ENCODE assay signal across 1 cellular context in the genomic region with DNA sequence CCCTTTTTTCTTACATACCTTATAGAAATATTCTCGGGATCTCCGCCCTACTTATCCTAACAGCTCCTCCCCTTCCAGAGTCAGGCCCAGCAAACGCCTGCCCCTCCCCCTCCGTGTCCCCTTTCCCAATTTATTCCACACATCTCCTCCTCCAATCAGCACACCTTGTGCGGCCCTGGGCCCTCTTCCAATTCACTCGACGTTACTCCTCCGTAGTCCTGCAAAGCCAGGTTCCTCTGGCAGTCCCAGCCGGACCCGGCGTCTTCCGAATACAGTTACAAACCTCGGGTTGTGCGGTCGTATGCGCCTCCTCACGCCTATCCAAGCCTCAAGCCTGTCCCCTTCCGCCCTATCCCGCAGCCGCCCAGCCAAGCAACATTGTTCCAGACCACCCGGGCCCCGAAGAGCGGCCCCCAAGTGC.
TF ChIP-seq lines count a peak whose summit lies in the region.

No MANE protein-coding gene starts in this region.

TF ChIP-seq in HEK293, 187 proteins besides CTCF, POLR2A, EP300 and RAD21 (continued from another document):
- TF ChIP-seq, protein P1, sequence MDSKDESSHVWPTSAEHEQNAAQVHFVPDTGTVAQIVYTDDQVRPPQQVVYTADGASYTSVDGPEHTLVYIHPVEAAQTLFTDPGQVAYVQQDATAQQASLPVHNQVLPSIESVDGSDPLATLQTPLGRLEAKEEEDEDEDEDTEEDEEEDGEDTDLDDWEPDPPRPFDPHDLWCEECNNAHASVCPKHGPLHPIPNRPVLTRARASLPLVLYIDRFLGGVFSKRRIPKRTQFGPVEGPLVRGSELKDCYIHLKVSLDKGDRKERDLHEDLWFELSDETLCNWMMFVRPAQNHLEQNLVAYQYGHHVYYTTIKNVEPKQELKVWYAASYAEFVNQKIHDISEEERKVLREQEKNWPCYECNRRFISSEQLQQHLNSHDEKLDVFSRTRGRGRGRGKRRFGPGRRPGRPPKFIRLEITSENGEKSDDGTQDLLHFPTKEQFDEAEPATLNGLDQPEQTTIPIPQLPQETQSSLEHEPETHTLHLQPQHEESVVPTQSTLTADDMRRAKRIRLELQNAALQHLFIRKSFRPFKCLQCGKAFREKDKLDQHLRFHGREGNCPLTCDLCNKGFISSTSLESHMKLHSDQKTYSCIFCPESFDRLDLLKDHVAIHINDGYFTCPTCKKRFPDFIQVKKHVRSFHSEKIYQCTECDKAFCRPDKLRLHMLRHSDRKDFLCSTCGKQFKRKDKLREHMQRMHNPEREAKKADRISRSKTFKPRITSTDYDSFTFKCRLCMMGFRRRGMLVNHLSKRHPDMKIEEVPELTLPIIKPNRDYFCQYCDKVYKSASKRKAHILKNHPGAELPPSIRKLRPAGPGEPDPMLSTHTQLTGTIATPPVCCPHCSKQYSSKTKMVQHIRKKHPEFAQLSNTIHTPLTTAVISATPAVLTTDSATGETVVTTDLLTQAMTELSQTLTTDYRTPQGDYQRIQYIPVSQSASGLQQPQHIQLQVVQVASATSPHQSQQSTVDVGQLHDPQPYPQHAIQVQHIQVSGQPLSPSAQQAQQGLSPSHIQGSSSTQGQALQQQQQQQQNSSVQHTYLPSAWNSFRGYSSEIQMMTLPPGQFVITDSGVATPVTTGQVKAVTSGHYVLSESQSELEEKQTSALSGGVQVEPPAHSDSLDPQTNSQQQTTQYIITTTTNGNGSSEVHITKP (tag by site-specific recombination; IDR thresholded peaks at IDR 0.05), result peak; percentile 10; the same call in 1 of the 2 replicates
- TF ChIP-seq, protein P2, sequence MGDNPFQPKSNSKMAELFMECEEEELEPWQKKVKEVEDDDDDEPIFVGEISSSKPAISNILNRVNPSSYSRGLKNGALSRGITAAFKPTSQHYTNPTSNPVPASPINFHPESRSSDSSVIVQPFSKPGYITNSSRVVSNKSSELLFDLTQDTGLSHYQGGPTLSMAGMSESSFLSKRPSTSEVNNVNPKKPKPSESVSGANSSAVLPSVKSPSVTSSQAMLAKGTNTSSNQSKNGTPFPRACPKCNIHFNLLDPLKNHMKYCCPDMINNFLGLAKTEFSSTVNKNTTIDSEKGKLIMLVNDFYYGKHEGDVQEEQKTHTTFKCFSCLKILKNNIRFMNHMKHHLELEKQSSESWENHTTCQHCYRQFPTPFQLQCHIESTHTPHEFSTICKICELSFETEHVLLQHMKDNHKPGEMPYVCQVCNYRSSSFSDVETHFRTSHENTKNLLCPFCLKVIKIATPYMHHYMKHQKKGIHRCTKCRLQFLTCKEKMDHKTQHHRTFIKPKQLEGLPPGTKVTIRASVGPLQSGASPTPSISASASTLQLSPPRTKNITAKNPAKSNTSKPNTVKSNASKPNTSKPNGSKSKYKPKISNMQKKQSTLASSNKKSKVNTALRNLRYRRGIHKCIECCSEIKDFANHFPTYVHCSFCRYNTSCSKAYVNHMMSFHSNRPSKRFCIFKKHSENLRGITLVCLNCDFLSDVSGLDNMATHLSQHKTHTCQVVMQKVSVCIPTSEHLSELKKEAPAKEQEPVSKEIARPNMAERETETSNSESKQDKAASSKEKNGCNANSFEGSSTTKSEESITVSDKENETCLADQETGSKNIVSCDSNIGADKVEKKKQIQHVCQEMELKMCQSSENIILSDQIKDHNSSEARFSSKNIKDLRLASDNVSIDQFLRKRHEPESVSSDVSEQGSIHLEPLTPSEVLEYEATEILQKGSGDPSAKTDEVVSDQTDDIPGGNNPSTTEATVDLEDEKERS (tag by site-specific recombination; IDR thresholded peaks at IDR 0.05), result no peak
- TF ChIP-seq ZNF544 (tag by site-specific recombination; IDR thresholded peaks at IDR 0.05), result no peak
- TF ChIP-seq HOXC10 (CRISPR knock-in tag; IDR thresholded peaks at IDR 0.05), result no peak
- no peak for TF ChIP-seq ZNF292 (tag by site-specific recombination; IDR thresholded peaks at IDR 0.05; ENCODE audit: borderline replicate concordance, low read depth)
- TF ChIP-seq, protein P3, sequence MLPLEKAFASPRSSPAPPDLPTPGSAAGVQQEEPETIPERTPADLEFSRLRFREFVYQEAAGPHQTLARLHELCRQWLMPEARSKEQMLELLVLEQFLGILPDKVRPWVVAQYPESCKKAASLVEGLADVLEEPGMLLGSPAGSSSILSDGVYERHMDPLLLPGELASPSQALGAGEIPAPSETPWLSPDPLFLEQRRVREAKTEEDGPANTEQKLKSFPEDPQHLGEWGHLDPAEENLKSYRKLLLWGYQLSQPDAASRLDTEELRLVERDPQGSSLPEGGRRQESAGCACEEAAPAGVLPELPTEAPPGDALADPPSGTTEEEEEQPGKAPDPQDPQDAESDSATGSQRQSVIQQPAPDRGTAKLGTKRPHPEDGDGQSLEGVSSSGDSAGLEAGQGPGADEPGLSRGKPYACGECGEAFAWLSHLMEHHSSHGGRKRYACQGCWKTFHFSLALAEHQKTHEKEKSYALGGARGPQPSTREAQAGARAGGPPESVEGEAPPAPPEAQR (tag by site-specific recombination; IDR thresholded peaks at IDR 0.05), result no peak
- TF ChIP-seq ZFP69B (tag by site-specific recombination; IDR thresholded peaks at IDR 0.05), result peak; percentile 38; the same call in 1 of the 2 replicates
- peak; percentile 83 for TF ChIP-seq ZBTB17 (tag by site-specific recombination; IDR thresholded peaks at IDR 0.05)
- TF ChIP-seq TCF7L2 (IDR thresholded peaks at IDR 0.05; ENCODE audit: borderline replicate concordance, low read depth, low read length), result no peak
- TF ChIP-seq GLIS1 (tag by site-specific recombination; IDR thresholded peaks at IDR 0.05), result peak; percentile 83
- peak; percentile 98 for TF ChIP-seq ZBTB20 (tag by site-specific recombination; IDR thresholded peaks at IDR 0.05)
- TF ChIP-seq ZNF248 (tag by site-specific recombination; IDR thresholded peaks at IDR 0.05), result no peak
- 0 out of 2 replicates have a peak, but pooled peaks have one; percentile 26 for TF ChIP-seq ZBTB21 (tag by site-specific recombination; IDR thresholded peaks at IDR 0.05)
- no peak for TF ChIP-seq ZNF121 (tag by site-specific recombination; IDR thresholded peaks at IDR 0.05)
- TF ChIP-seq, protein P4, sequence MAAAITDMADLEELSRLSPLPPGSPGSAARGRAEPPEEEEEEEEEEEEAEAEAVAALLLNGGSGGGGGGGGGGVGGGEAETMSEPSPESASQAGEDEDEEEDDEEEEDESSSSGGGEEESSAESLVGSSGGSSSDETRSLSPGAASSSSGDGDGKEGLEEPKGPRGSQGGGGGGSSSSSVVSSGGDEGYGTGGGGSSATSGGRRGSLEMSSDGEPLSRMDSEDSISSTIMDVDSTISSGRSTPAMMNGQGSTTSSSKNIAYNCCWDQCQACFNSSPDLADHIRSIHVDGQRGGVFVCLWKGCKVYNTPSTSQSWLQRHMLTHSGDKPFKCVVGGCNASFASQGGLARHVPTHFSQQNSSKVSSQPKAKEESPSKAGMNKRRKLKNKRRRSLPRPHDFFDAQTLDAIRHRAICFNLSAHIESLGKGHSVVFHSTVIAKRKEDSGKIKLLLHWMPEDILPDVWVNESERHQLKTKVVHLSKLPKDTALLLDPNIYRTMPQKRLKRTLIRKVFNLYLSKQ (tag by site-specific recombination; IDR thresholded peaks at IDR 0.05; ENCODE audit: borderline replicate concordance), result no peak
- TF ChIP-seq, protein P5, sequence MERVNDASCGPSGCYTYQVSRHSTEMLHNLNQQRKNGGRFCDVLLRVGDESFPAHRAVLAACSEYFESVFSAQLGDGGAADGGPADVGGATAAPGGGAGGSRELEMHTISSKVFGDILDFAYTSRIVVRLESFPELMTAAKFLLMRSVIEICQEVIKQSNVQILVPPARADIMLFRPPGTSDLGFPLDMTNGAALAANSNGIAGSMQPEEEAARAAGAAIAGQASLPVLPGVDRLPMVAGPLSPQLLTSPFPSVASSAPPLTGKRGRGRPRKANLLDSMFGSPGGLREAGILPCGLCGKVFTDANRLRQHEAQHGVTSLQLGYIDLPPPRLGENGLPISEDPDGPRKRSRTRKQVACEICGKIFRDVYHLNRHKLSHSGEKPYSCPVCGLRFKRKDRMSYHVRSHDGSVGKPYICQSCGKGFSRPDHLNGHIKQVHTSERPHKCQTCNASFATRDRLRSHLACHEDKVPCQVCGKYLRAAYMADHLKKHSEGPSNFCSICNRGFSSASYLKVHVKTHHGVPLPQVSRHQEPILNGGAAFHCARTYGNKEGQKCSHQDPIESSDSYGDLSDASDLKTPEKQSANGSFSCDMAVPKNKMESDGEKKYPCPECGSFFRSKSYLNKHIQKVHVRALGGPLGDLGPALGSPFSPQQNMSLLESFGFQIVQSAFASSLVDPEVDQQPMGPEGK (tag by site-specific recombination; IDR thresholded peaks at IDR 0.05), result 0 out of 2 replicates have a peak, but pooled peaks have one; percentile 94
- no peak for TF ChIP-seq ZNF350 (tag by site-specific recombination; IDR thresholded peaks at IDR 0.05)
- no peak for TF ChIP-seq ZNF529 (tag by site-specific recombination; IDR thresholded peaks at IDR 0.05; ENCODE audit: insufficient replicate concordance)
- TF ChIP-seq, protein P6, sequence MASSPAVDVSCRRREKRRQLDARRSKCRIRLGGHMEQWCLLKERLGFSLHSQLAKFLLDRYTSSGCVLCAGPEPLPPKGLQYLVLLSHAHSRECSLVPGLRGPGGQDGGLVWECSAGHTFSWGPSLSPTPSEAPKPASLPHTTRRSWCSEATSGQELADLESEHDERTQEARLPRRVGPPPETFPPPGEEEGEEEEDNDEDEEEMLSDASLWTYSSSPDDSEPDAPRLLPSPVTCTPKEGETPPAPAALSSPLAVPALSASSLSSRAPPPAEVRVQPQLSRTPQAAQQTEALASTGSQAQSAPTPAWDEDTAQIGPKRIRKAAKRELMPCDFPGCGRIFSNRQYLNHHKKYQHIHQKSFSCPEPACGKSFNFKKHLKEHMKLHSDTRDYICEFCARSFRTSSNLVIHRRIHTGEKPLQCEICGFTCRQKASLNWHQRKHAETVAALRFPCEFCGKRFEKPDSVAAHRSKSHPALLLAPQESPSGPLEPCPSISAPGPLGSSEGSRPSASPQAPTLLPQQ (tag by site-specific recombination; IDR thresholded peaks at IDR 0.05), result peak; percentile 46; the same call in 1 of the 2 replicates
- TF ChIP-seq KLF1 (tag by site-specific recombination; IDR thresholded peaks at IDR 0.05), result peak; percentile 56
- TF ChIP-seq SP3 (tag by site-specific recombination; IDR thresholded peaks at IDR 0.05), result peak; percentile 94
- TF ChIP-seq ZNF366 (tag by site-specific recombination; conservative IDR thresholded peaks at IDR 0.05), result peak; percentile 76; the same call in 1 of the 2 replicates
- TF ChIP-seq, protein P7, sequence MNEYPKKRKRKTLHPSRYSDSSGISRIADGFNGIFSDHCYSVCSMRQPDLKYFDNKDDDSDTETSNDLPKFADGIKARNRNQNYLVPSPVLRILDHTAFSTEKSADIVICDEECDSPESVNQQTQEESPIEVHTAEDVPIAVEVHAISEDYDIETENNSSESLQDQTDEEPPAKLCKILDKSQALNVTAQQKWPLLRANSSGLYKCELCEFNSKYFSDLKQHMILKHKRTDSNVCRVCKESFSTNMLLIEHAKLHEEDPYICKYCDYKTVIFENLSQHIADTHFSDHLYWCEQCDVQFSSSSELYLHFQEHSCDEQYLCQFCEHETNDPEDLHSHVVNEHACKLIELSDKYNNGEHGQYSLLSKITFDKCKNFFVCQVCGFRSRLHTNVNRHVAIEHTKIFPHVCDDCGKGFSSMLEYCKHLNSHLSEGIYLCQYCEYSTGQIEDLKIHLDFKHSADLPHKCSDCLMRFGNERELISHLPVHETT (tag by site-specific recombination; IDR thresholded peaks at IDR 0.05), result peak; percentile 44; the same call in 1 of the 2 replicates
- no peak for TF ChIP-seq OSR2 (tag by site-specific recombination; IDR thresholded peaks at IDR 0.05)
- peak; percentile 6; the same call in 1 of the 2 replicates for TF ChIP-seq WT1 (tag by site-specific recombination; IDR thresholded peaks at IDR 0.05)
- TF ChIP-seq HOXA7 (CRISPR knock-in tag; IDR thresholded peaks at IDR 0.05; ENCODE audit: borderline replicate concordance), result no peak
- TF ChIP-seq ZBTB8A (tag by site-specific recombination; IDR thresholded peaks at IDR 0.05), result peak; percentile 85
- no peak for TF ChIP-seq KLF7 (tag by site-specific recombination; IDR thresholded peaks at IDR 0.05; ENCODE audit: borderline replicate concordance)
- TF ChIP-seq, protein P8, sequence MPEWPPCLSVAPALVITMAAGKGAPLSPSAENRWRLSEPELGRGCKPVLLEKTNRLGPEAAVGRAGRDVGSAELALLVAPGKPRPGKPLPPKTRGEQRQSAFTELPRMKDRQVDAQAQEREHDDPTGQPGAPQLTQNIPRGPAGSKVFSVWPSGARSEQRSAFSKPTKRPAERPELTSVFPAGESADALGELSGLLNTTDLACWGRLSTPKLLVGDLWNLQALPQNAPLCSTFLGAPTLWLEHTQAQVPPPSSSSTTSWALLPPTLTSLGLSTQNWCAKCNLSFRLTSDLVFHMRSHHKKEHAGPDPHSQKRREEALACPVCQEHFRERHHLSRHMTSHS (tag by site-specific recombination; IDR thresholded peaks at IDR 0.05), result no peak
- TF ChIP-seq, protein P9, sequence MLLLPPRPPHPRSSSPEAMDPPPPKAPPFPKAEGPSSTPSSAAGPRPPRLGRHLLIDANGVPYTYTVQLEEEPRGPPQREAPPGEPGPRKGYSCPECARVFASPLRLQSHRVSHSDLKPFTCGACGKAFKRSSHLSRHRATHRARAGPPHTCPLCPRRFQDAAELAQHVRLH (tag by site-specific recombination; IDR thresholded peaks at IDR 0.05), result no peak
- TF ChIP-seq IKZF3 (tag by site-specific recombination; IDR thresholded peaks at IDR 0.05), result peak; percentile 87
- TF ChIP-seq ZNF426 (tag by site-specific recombination; IDR thresholded peaks at IDR 0.05), result no peak
- TF ChIP-seq ZNF501 (tag by site-specific recombination; IDR thresholded peaks at IDR 0.05), result no peak
- TF ChIP-seq KLF10 (tag by site-specific recombination; IDR thresholded peaks at IDR 0.05), result no peak
- TF ChIP-seq, protein P10, sequence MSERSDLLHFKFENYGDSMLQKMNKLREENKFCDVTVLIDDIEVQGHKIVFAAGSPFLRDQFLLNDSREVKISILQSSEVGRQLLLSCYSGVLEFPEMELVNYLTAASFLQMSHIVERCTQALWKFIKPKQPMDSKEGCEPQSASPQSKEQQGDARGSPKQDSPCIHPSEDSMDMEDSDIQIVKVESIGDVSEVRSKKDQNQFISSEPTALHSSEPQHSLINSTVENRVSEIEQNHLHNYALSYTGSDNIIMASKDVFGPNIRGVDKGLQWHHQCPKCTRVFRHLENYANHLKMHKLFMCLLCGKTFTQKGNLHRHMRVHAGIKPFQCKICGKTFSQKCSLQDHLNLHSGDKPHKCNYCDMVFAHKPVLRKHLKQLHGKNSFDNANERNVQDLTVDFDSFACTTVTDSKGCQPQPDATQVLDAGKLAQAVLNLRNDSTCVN (tag by site-specific recombination; optimal IDR thresholded peaks at IDR 0.05), result no peak
- no peak for TF ChIP-seq ZNF530 (tag by site-specific recombination; IDR thresholded peaks at IDR 0.05; ENCODE audit: low read depth)
- 0 out of 2 replicates have a peak, but pooled peaks have one; percentile 17 for TF ChIP-seq GLI4 (tag by site-specific recombination; IDR thresholded peaks at IDR 0.05)
- TF ChIP-seq ZNF335 (tag by site-specific recombination; conservative IDR thresholded peaks at IDR 0.05), result peak; percentile 82
